ENCODE assay signal across 1 cellular context in genomic region chr16:31260136-31260931, GRCh38.
A peak's percentile ranks its signal among the peaks of the same experiment; 100 is the strongest.
TF ChIP-seq lines count a peak whose summit lies in the region.

No MANE protein-coding gene starts in this region.

TF ChIP-seq in HEK293, 187 proteins besides CTCF, POLR2A, EP300 and RAD21 (continued from another document):
- peak; percentile 46; the same call in 1 of the 2 replicates for TF ChIP-seq PRDM10 (tag by site-specific recombination; IDR thresholded peaks at IDR 0.05)
- TF ChIP-seq ZNF76 (tag by site-specific recombination; IDR thresholded peaks at IDR 0.05; ENCODE audit: borderline replicate concordance, low read depth): no peak
